ENCODE assay signal across 13 cellular contexts in the genomic region with DNA sequence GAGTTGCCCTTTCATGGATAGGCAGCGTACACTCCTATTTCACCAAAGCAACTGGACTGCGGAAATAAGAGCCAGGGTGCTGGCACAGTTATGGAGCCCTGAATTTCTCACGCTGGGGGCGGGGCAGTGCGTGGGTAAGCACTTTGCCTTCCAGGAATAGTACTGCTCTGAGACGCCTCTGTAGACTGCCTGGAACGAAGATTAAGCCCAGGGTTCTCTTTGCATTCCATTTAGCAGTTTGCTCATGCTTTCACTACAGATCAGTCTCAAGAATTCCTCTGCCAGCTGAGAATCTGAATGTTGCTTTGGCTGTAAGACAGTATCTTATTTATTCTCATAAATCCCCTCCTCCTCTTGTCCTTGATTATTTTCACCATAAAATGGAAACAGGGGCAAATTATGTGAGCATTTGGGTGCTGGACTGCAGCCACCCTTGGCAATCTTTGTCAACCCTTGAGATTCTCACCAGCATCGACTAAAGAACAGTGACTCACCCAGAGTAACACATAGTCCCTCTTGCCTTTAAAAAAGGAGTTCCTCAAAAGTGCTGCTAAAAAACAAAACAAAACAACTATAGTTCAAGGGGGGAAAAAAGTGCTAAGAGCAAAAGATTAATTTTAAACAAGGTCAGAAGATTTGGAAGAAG.
DNase-seq lines count a peak whose midpoint lies in the region; ATAC-seq and TF ChIP-seq lines count a peak whose summit lies in the region.
"Had no signal": no experiment of that assay in that cellular context is flagged by ENCODE, and none has a peak within 500 bp of the region (broad histone marks: within the 10 kb centered on the region; RNA-seq: fewer than 3 reads in every experiment).

No MANE protein-coding gene starts in this region.

- no peaks in the 10 kb centered on the region for H3K9me3 Mint-ChIP-seq in brain
- H3K9me3 Mint-ChIP-seq: stimulated activated naive B cell treated with anti-CD40 and anti-IgM and Interleukin-4, amounts not matched to agents 10 μg/mL and 1 μg/mL and 100 μg/mL, for 72 hours; T-helper 2 cell treated with Interferon-gamma antibody and Interleukin-4, amounts not matched to agents 5 μg/mL and 100 μg/mL, for 36 hours had no signal

- 43 to 45% methylated on average over 3 to 8 of the region's 8 CpGs for WGBS in thyroid gland, 2 donors

- H3K4me3 Mint-ChIP-seq in brain = peak overlapping the region in 2 of 5 experiments; percentile 8 to 21
- H3K4me3 Mint-ChIP-seq: stimulated activated naive B cell treated with anti-CD40 and anti-IgM and Interleukin-4, amounts not matched to agents 10 μg/mL and 1 μg/mL and 100 μg/mL, for 72 hours; T-helper 2 cell treated with Interferon-gamma antibody and Interleukin-4, amounts not matched to agents 5 μg/mL and 100 μg/mL, for 36 hours had no signal

- H3K36me3 Mint-ChIP-seq in brain = peaks cover 5% of the 10 kb centered on the region

- H3K36me3 ChIP-seq in thyroid gland = no peaks in the 10 kb centered on the region

- H3K27me3 Mint-ChIP-seq in brain = peaks cover 3% of the 10 kb centered on the region
- H3K27me3 Mint-ChIP-seq: stimulated activated naive B cell treated with anti-CD40 and anti-IgM and Interleukin-4, amounts not matched to agents 10 μg/mL and 1 μg/mL and 100 μg/mL, for 72 hours had no signal

- H3K4me1 ChIP-seq in thyroid gland (peaks cover 15 to 19% of the 10 kb centered on the region in 2 donors), foreskin keratinocyte (no peaks in the 10 kb centered on the region)

- DNase-seq in NOMO-1 treated with DMSO at 0.1 percent for 48 hours (lab: John Stamatoyannopoulos, UW; ENCODE audit: unreplicated experiment) (peak; percentile 13), NOMO-1 treated with dmso at 0.1 percent for 144 hours (lab: John Stamatoyannopoulos, UW; ENCODE audit: unreplicated experiment) (no peak), left kidney (ENCODE audit: low read depth, low spot score) (peak; percentile 18), thyroid gland (peak; percentile 50 to 63), foreskin keratinocyte (no peak), SW 1271 (lab: John Stamatoyannopoulos, UW) (no peak), ACHN (no peak)
- DNase-seq: activated CD8-positive, alpha-beta memory T cell treated with anti-CD3 and anti-CD28 coated beads, Interleukin-2, amount 50 U/mL, for 48 hours; hippocampal formation; midbrain; stimulated activated naive B cell treated with anti-CD40 and anti-IgM and Interleukin-4, amounts not matched to agents 10 μg/mL and 1 μg/mL and 100 μg/mL, for 72 hours had no signal

- peaks cover 44% of the 10 kb centered on the region for H3K4me1 Mint-ChIP-seq in brain
- H3K4me1 Mint-ChIP-seq: stimulated activated naive B cell treated with anti-CD40 and anti-IgM and Interleukin-4, amounts not matched to agents 10 μg/mL and 1 μg/mL and 100 μg/mL, for 72 hours had no signal

- no peak for TF ChIP-seq POLR2A in thyroid gland (IDR thresholded peaks at IDR 0.05)

- H3K9me3 ChIP-seq in thyroid gland = no peaks in the 10 kb centered on the region

- intact Hi-C loops in thyroid gland (cut with DNase I) = no loop called here

- peak overlapping the region in 3 of 5 experiments; percentile 36 to 88 (median 74) for H3K27ac Mint-ChIP-seq in brain
- H3K27ac Mint-ChIP-seq: stimulated activated naive B cell treated with anti-CD40 and anti-IgM and Interleukin-4, amounts not matched to agents 10 μg/mL and 1 μg/mL and 100 μg/mL, for 72 hours; T-helper 2 cell treated with Interferon-gamma antibody and Interleukin-4, amounts not matched to agents 5 μg/mL and 100 μg/mL, for 36 hours had no signal

- in situ Hi-C loops in ACHN (cut with HindIII; ENCODE audit: low pct_ligation_motif_present, low pct_unique_long_range_greater_than_20kb, low sequenced_read_pairs) = no loop called here

- H3K4me3 ChIP-seq in thyroid gland (replicated peaks in 1 of 3) = no peak overlapping the region

- no peak for ATAC-seq in foreskin keratinocyte
- ATAC-seq: stimulated activated naive B cell treated with anti-CD40 and anti-IgM and Interleukin-4, amounts not matched to agents 10 μg/mL and 1 μg/mL and 100 μg/mL, for 72 hours had no signal

- TF ChIP-seq CTCF in brain (conservative IDR thresholded peaks at IDR 0.05) (no peak), thyroid gland (IDR thresholded peaks at IDR 0.05) (no peak), foreskin keratinocyte (conservative IDR thresholded peaks at IDR 0.05) (no peak)

- H3K27ac ChIP-seq in thyroid gland (peak overlapping the region in 1 of 3 donors; percentile 32), foreskin keratinocyte (no peak overlapping the region)

- H3K27me3 ChIP-seq in thyroid gland (no peaks in the 10 kb centered on the region), foreskin keratinocyte (no peaks in the 10 kb centered on the region)

Comparison
In these comparisons a context has a peak if more than half of its experiments do, and no peak if none do; other contexts are left out.
1. DNase-seq: peak in NOMO-1 treated with DMSO at 0.1 percent for 48 hours (single experiment), left kidney (single experiment) and thyroid gland (2 of 2); none in NOMO-1 treated with dmso at 0.1 percent for 144 hours (single experiment), foreskin keratinocyte (0 of 2), SW 1271 (0 of 2) and ACHN (single experiment).